8 cellular contexts compared by ENCODE assay signal in genomic region chr13:99322297-99323103, GRCh38. TPM values are rescaled to one million over a fixed set of nuclear protein-coding genes. Genes with fewer than 3 reads are reported as not detected.
DNase-seq lines count a peak whose midpoint lies in the region; ATAC-seq and TF ChIP-seq lines count a peak whose summit lies in the region.

No MANE protein-coding gene starts in this region.

- H3K4me1 ChIP-seq in gastroesophageal sphincter (peaks cover 0 to 36% (median 7%) of the 10 kb centered on the region in 3 donors), upper lobe of right lung (peaks cover 19% of the 10 kb centered on the region)

- H3K36me3 Mint-ChIP-seq in activated B cell treated with CpG ODN at 0.5 μM for 24 hours (ENCODE audit: low read depth): peaks cover 38% of the 10 kb centered on the region

- TF ChIP-seq POLR2A in gastroesophageal sphincter (IDR thresholded peaks at IDR 0.05): no peak

- H3K9me3 ChIP-seq in gastroesophageal sphincter: no peaks in the 10 kb centered on the region
- H3K9me3 ChIP-seq in upper lobe of right lung: no peaks in the 10 kb centered on the region

- TF ChIP-seq CTCF in activated B cell treated with CpG ODN at 0.5 μM for 24 hours (IDR thresholded peaks at IDR 0.05) (no peak), gastroesophageal sphincter (IDR thresholded peaks at IDR 0.05) (no peak), upper lobe of right lung (IDR thresholded peaks at IDR 0.05) (no peak)

- H3K27me3 Mint-ChIP-seq in activated B cell treated with CpG ODN at 0.5 μM for 24 hours: no peaks in the 10 kb centered on the region

- peaks cover 66% of the 10 kb centered on the region for H3K4me1 Mint-ChIP-seq in activated B cell treated with CpG ODN at 0.5 μM for 24 hours

- H3K36me3 ChIP-seq in gastroesophageal sphincter (peaks cover 0 to 12% of the 10 kb centered on the region in 2 donors), upper lobe of right lung (peaks cover 4% of the 10 kb centered on the region)

- CTCF ChIA-PET in activated B cell treated with CpG ODN at 0.5 μM for 24 hours (lab: Charles Lee): interaction anchor here (0.9 to 2.4 kb wide), 10 partner anchors 13 to 114 kb away, joined by 3 to 16 read pairs (median 3); no protein-coding TSS in a partner anchor

- WGBS in gastroesophageal sphincter (ENCODE audit: low coverage in 1 of 2), 2 donors: 43 to 55% methylated on average over 4 to 10 of the region's 10 CpGs

- TF ChIP-seq EP300 in gastroesophageal sphincter (IDR thresholded peaks at IDR 0.05): no peak

- intact Hi-C loops in activated B cell treated with CpG ODN at 0.5 μM for 24 hours (cut with micrococcal nuclease) (loop anchor here (1.0 kb wide), 7 partner anchors 13 to 65 kb away; partner anchors contain the start of gene GPR183), upper lobe of right lung (cut with DNase I) (no loop called here)

- H3K9me3 Mint-ChIP-seq in activated B cell treated with CpG ODN at 0.5 μM for 24 hours: no peaks in the 10 kb centered on the region

- H3K27ac ChIP-seq in gastroesophageal sphincter (peak overlapping the region in 2 of 4 donors; percentile 43 to 56), upper lobe of right lung (peak overlapping the region; percentile 34)

- H3K4me3 ChIP-seq in gastroesophageal sphincter (no peak overlapping the region), upper lobe of right lung (no peak overlapping the region)

- POLR2A ChIA-PET in activated B cell treated with CpG ODN at 0.5 μM for 24 hours (lab: Charles Lee): interaction anchor here (0.8 to 2.2 kb wide), 22 partner anchors 8 to 66 kb away, joined by 3 to 22 read pairs (median 5); partner anchors contain the start of gene GPR183

- peak; percentile 7 for DNase-seq in COLO829 (ENCODE audit: low spot score)
- DNase-seq in activated B cell treated with CpG ODN at 0.5 μM for 24 hours: no peak
- DNase-seq in upper lobe of right lung: no peak
- no peak for DNase-seq in COR-L47 (lab: John Stamatoyannopoulos, UW)
- DNase-seq in NCI-H2107 treated with DMSO at 0.1 percent for 48 hours (lab: John Stamatoyannopoulos, UW; ENCODE audit: unreplicated experiment): no peak

- peak overlapping the region; percentile 91 for H3K27ac Mint-ChIP-seq in activated B cell treated with CpG ODN at 0.5 μM for 24 hours

- ATAC-seq in GM19463 (IDR thresholded peaks at IDR 0.05; ENCODE audit: unreplicated experiment): peak; percentile 87
- ATAC-seq in HG03469 (IDR thresholded peaks at IDR 0.05; ENCODE audit: unreplicated experiment): peak; percentile 91
- ATAC-seq in activated B cell treated with CpG ODN at 0.5 μM for 24 hours (ENCODE audit: low read depth): peak; percentile 87
- ATAC-seq in gastroesophageal sphincter: peak; percentile 70
- ATAC-seq in upper lobe of right lung: peak; percentile 80

- no peaks in the 10 kb centered on the region for H3K27me3 ChIP-seq in gastroesophageal sphincter
- no peaks in the 10 kb centered on the region for H3K27me3 ChIP-seq in upper lobe of right lung

- peak overlapping the region; percentile 56 for H3K4me3 Mint-ChIP-seq in activated B cell treated with CpG ODN at 0.5 μM for 24 hours

RNA-seq across cellular contexts. Expression of gene GPR183, which starts 15.3 kb away (rescaled TPM):
- total RNA-seq in activated B cell treated with CpG ODN at 0.5 μM for 24 hours (84.5 and 86.4 TPM in 2 replicates), gastroesophageal sphincter (10 to 100 TPM; 11.5 to 23.8 (median 18.1) TPM), upper lobe of right lung (13.6 TPM)
